In genomic region chr7:106465704-106466468, GRCh38 we compare ENCODE assay signal across 28 cellular contexts.
DNase-seq lines count a peak whose midpoint lies in the region; ATAC-seq, FAIRE-seq and TF ChIP-seq lines count a peak whose summit lies in the region.
"Had no signal": no experiment of that assay in that cellular context is flagged by ENCODE, and none has a peak within 500 bp of the region (broad histone marks: within the 10 kb centered on the region; RNA-seq: fewer than 3 reads in every experiment).

No MANE protein-coding gene starts in this region.

- H3K4ac ChIP-seq in neuronal stem cell (ENCODE audit: low read length), result no peak overlapping the region

- intact Hi-C loops in Right ventricle myocardium inferior (cut with DNase I), result loop anchor here (10.0 kb wide), 1 partner anchor 269 kb away; no protein-coding TSS in a partner anchor
- intact Hi-C loops in cardiac septum (cut with DNase I), result loop anchor here (10.0 kb wide), 2 partner anchors 181 to 401 kb away; partner anchors contain the start of gene NAMPT

- H2BK120ac ChIP-seq in neuronal stem cell (ENCODE audit: low read depth, low read length), result no peak overlapping the region

- H3K9ac ChIP-seq in neuronal stem cell (ENCODE audit: low read depth, low read length, poor library complexity), result no peak overlapping the region

- no peaks in the 10 kb centered on the region for H3K9me3 ChIP-seq in neuronal stem cell (replicated peaks in 1 of 2; ENCODE audit: control insufficient read depth in 2 of 2, insufficient read depth in 1 of 2, low read depth in 1 of 2, low read length in 2 of 2)
- H3K9me3 ChIP-seq: lower lobe of right lung had no signal

- H3K4me1 ChIP-seq in neuronal stem cell (ENCODE audit: control insufficient read depth in 2 of 2, insufficient read depth in 1 of 2, low read depth in 1 of 2, low read length in 2 of 2), result peaks cover 0 to 6% of the 10 kb centered on the region in 2 donors

- no peak overlapping the region for H3K4me2 ChIP-seq in neuronal stem cell (ENCODE audit: insufficient read depth, low read length, poor library complexity, severe bottlenecking)
- H3K4me2 ChIP-seq: GM23338 had no signal

- no peaks in the 10 kb centered on the region for H3K27me3 ChIP-seq in neuronal stem cell (ENCODE audit: control insufficient read depth in 3 of 3, insufficient read depth in 3 of 3, low read depth in 1 of 3, low read length in 3 of 3)

- TF ChIP-seq CTCF in D721Med (IDR thresholded peaks at IDR 0.05; ENCODE audit: insufficient read depth, missing control alignments), result no peak

- peak; percentile 38 for ATAC-seq in Right ventricle myocardium inferior
- ATAC-seq in HG02571 (IDR thresholded peaks at IDR 0.05; ENCODE audit: unreplicated experiment), result no peak
- ATAC-seq: activated naive CD4-positive, alpha-beta T cell treated with anti-CD3 and anti-CD28 coated beads, Interleukin-2, amount 50 U/mL, for 72 hours; GM23338; lower lobe of right lung; stimulated activated naive CD8-positive, alpha-beta T cell treated with anti-CD3 and anti-CD28 coated beads, Interleukin-15, Interleukin-2, amounts not matched to agents 100 U/mL and 50 U/mL, for 24 hours had no signal

- no peak overlapping the region for H2BK12ac ChIP-seq in neuronal stem cell (ENCODE audit: low read length)

- FAIRE-seq in D721Med (lab: Jason Lieb, UNC), result no peak
- FAIRE-seq: A204.1 had no signal

- H3K23ac ChIP-seq in neuronal stem cell (ENCODE audit: low read depth, low read length, poor library complexity), result no peak overlapping the region

- H4K91ac ChIP-seq in neuronal stem cell (ENCODE audit: low read depth, low read length, poor library complexity), result no peak overlapping the region

- H3K27ac ChIP-seq in neuronal stem cell (replicated peaks; ENCODE audit: low read length), result no peak overlapping the region
- H3K27ac ChIP-seq: dorsolateral prefrontal cortex, lower lobe of right lung, WERI-Rb-1 had no signal

- no peak overlapping the region for H3K14ac ChIP-seq in neuronal stem cell (ENCODE audit: low read length)

- no peak overlapping the region for H2AK5ac ChIP-seq in neuronal stem cell (ENCODE audit: low read depth, low read length)

- H2BK15ac ChIP-seq in neuronal stem cell (ENCODE audit: low read length), result no peak overlapping the region

- no peak overlapping the region for H3K4me3 ChIP-seq in neuronal stem cell (ENCODE audit: low read length in 2 of 2)
- H3K4me3 ChIP-seq: dorsolateral prefrontal cortex, GM23338, lower lobe of right lung had no signal

- H2BK5ac ChIP-seq in neuronal stem cell (ENCODE audit: low read length), result no peak overlapping the region

- no CpG with 5 or more reads among the region's 5 CpGs for WGBS in neuronal stem cell (ENCODE audit: extremely low coverage in 2 of 2, insufficient read length in 2 of 2, insufficient replicate concordance in 1 of 2), 2 donors

- no peak overlapping the region for H4K8ac ChIP-seq in neuronal stem cell (ENCODE audit: low read depth, low read length)

- no peaks in the 10 kb centered on the region for H3K79me1 ChIP-seq in neuronal stem cell (ENCODE audit: low read depth, low read length)

- no peaks in the 10 kb centered on the region for H3K36me3 ChIP-seq in neuronal stem cell (replicated peaks in 1 of 2; ENCODE audit: control insufficient read depth in 2 of 2, insufficient read depth in 2 of 2, low read length in 2 of 2)
- H3K36me3 ChIP-seq: lower lobe of right lung, WERI-Rb-1 had no signal

- H2AFZ ChIP-seq in neuronal stem cell (ENCODE audit: low read length), result peak overlapping the region; percentile 7
- H2AFZ ChIP-seq: GM23338 had no signal

- no peak overlapping the region for H3K18ac ChIP-seq in neuronal stem cell (ENCODE audit: low read length)

- no peak for DNase-seq in Right ventricle myocardium inferior (ENCODE audit: missing footprints)
- DNase-seq in cardiac septum (ENCODE audit: low spot score), result no peak
- peak; percentile 55 for DNase-seq in fibroblast of gingiva (ENCODE audit: low read depth)
- no peak for DNase-seq in neuronal stem cell (ENCODE audit: low spot score)
- no peak for DNase-seq in D721Med (ENCODE audit: insufficient read length, low spot score)
- no peak for DNase-seq in stimulated activated naive CD4-positive, alpha-beta T cell treated with Interleukin-2 at 50 U/mL for 16 hours (lab: John Stamatoyannopoulos, UW)
- DNase-seq in DMS153 treated with DMSO at 0.1 percent for 48 hours (lab: John Stamatoyannopoulos, UW; ENCODE audit: unreplicated experiment), result no peak
- DNase-seq: activated CD4-positive, alpha-beta T cell treated with anti-CD3 and anti-CD28 coated beads, Interleukin-2, amount 50 U/mL, for 48 hours; activated CD8-positive, alpha-beta memory T cell treated with anti-CD3 and anti-CD28 coated beads, Interleukin-2, amount 50 U/mL, for 48 hours; aorta; caudate nucleus; DMS79; dorsolateral prefrontal cortex; HFFc6; lower lobe of right lung; NCI-H2081; NCI-H345; NCI-H774; retina; stimulated activated CD4-positive, alpha-beta T cell treated with anti-CD3 and anti-CD28 coated beads, Interleukin-12 subunit alpha, Interleukin-12 subunit beta, amount 100 ng/mL, for 4 hours; stimulated activated CD4-positive, alpha-beta T cell treated with anti-CD3 and anti-CD28 coated beads, Interleukin-4, amount 100 ng/mL, for 24 hours; stimulated activated naive CD8-positive, alpha-beta T cell treated with anti-CD3 and anti-CD28 coated beads, Interleukin-15, Interleukin-2, amounts not matched to agents 100 U/mL and 50 U/mL, for 24 hours; T-helper 9 cell; WERI-Rb-1 had no signal
